In the genomic region with DNA sequence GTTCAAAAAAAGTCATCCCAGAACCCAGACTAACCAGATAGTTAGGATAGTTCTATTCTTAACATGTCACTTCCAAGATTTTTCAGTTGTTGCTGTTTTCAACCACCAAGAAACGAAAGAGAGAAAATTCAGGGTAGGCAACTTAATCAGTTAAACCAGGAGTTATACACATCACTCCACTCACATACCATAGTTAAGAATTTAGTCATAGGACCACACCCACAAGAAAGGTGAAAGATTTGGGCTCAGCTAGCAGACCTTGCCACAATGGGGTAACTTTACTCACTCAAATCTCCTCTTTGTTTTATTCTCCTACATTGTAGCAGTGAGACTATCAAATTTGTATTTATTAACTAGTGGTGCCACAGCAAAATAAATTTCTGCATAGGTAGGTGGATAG, we compare ENCODE assay signal across 19 cellular contexts.
"Had no signal": no experiment of that assay in that cellular context is flagged by ENCODE, and none has a peak within 500 bp of the region (broad histone marks: within the 10 kb centered on the region; RNA-seq: fewer than 3 reads in every experiment).

No MANE protein-coding gene starts in this region.

- H3K4me3 ChIP-seq: dorsolateral prefrontal cortex, esophagus squamous epithelium, lung, right atrium auricular region had no signal

- DNase-seq: cortex of kidney; dorsolateral prefrontal cortex; effector CD8-positive, alpha-beta T cell; esophagus squamous epithelium; foreskin fibroblast; immature natural killer cell; kidney; left cardiac atrium; left ventricle myocardium superior; mesendoderm; naive B cell; posterior cingulate gyrus; small intestine; stimulated activated CD4-positive, alpha-beta T cell treated with anti-CD3 and anti-CD28 coated beads, Interleukin-12 subunit alpha, Interleukin-12 subunit beta, amount 100 ng/mL, for 4 hours; stimulated activated naive CD4-positive, alpha-beta T cell treated with Interleukin-2 at 50 U/mL for 16 hours had no signal

- H3K27ac ChIP-seq: dorsolateral prefrontal cortex, epithelial cell of prostate, esophagus squamous epithelium, neutrophil, right atrium auricular region had no signal

- H3K27me3 ChIP-seq: dorsolateral prefrontal cortex, esophagus squamous epithelium, neutrophil, right atrium auricular region had no signal

- ATAC-seq: left cardiac atrium, left ventricle myocardium superior had no signal

- H3K9me3 ChIP-seq: esophagus squamous epithelium, neutrophil, right atrium auricular region had no signal

- H3K36me3 ChIP-seq: esophagus squamous epithelium, neutrophil, right atrium auricular region had no signal

- H3K4me1 ChIP-seq: esophagus squamous epithelium, right atrium auricular region had no signal
